Comparison of ENCODE assay signal across 1 cellular context in the genomic region with DNA sequence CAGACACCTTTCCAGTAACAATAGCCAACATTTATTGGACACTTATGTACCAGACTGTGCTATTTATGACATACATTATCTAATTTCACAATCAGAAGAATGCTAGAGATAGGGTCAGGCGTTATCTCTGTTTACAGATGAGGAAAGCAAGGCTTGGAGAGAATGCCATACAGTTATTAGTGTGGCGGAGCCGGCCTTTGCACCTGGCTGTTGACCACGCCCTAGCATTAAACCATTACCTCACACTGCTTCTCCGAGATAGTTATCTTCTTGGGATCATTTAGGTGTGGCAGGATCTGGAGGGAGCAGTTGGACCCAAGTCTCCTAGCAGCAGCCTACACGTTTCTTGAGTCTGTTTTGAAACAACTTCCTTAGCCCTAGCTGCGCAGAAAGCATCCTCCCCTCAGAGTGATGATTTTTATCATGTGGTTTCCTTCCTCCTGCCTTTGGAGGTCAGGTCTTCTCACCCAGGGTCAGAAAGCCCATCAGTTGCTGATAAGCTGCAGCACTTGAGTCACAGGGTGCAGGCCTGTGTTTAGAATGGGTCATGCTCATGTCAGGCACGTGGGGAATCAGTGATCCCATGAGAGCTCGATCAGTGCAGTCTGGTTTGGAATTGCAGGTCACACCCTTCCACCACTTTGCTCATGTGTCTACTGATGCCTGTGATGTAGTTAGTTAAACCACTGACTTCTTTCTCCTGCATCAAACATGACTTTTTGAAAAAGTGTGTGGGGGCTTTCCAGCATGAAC.
TF ChIP-seq lines count a peak whose summit lies in the region.

No MANE protein-coding gene starts in this region.

TF ChIP-seq in K562, 482 proteins besides CTCF, POLR2A, EP300 and RAD21 (continued from another document and continues in another):
- TF ChIP-seq NEUROD1 (IDR thresholded peaks at IDR 0.05; ENCODE audit: borderline replicate concordance, low read depth, low read length, partially characterized antibody) (peak; percentile 31), NCOR1 (IDR thresholded peaks at IDR 0.05) (peak; percentile 69), POLR3G (IDR thresholded peaks at IDR 0.05; ENCODE audit: extremely low read depth, insufficient read length, insufficient replicate concordance) (no peak), ZNF57 (CRISPR knock-in tag; IDR thresholded peaks at IDR 0.05) (no peak), RBBP5 (IDR thresholded peaks at IDR 0.05; ENCODE audit: borderline replicate concordance, insufficient read depth, low read length, poor library complexity, severe bottlenecking) (no peak), CHD2 (IDR thresholded peaks at IDR 0.05; ENCODE audit: low read depth, low read length) (no peak), RBM14 (IDR thresholded peaks at IDR 0.05; ENCODE audit: borderline replicate concordance, insufficient read depth, low read depth, low read length) (no peak), CBX8 (IDR thresholded peaks at IDR 0.05; ENCODE audit: borderline replicate concordance, extremely low read depth, low read depth, low read length, poor library complexity, severe bottlenecking) (no peak), MIER1 (IDR thresholded peaks at IDR 0.05; ENCODE audit: low read depth) (no peak), MEIS2 (IDR thresholded peaks at IDR 0.05; ENCODE audit: partially characterized antibody) (peak; percentile 39), TRIM25 (IDR thresholded peaks at IDR 0.05; ENCODE audit: borderline replicate concordance) (no peak), NBN (IDR thresholded peaks at IDR 0.05; ENCODE audit: low read depth) (peak; percentile 61; the same call in 1 of the 2 replicates), NKRF (IDR thresholded peaks at IDR 0.05; ENCODE audit: borderline replicate concordance) (no peak), DNMT1 (IDR thresholded peaks at IDR 0.05) (no peak), DMBX1 (CRISPR knock-in tag; IDR thresholded peaks at IDR 0.05; ENCODE audit: borderline replicate concordance) (peak; percentile 64; the same call in 1 of the 2 replicates), ZNF124 (CRISPR knock-in tag; IDR thresholded peaks at IDR 0.05) (no peak), PURB (CRISPR knock-in tag; IDR thresholded peaks at IDR 0.05; ENCODE audit: low read depth) (no peak), GATAD2B (IDR thresholded peaks at IDR 0.05; ENCODE audit: borderline replicate concordance) (no peak), GABPB1 (CRISPR knock-in tag; IDR thresholded peaks at IDR 0.05) (no peak), MBD2 (IDR thresholded peaks at IDR 0.05; ENCODE audit: borderline replicate concordance, low read depth) (0 out of 2 replicates have a peak, but pooled peaks have one; percentile 29), ZNF436 (CRISPR knock-in tag; IDR thresholded peaks at IDR 0.05) (no peak), HSF4 (CRISPR knock-in tag; IDR thresholded peaks at IDR 0.05; ENCODE audit: borderline replicate concordance) (no peak), ZNF551 (CRISPR knock-in tag; IDR thresholded peaks at IDR 0.05) (no peak), KLF13 (tag; IDR thresholded peaks at IDR 0.05; ENCODE audit: borderline replicate concordance, low read depth) (peak; percentile 43; the same call in 1 of the 2 replicates), ZNF668 (CRISPR knock-in tag; IDR thresholded peaks at IDR 0.05) (no peak; the same call in 1 of the 2 replicates), SMARCE1 (IDR thresholded peaks at IDR 0.05) (peak; percentile 81), RAD51 (IDR thresholded peaks at IDR 0.05; ENCODE audit: borderline replicate concordance, low read depth) (peak; percentile 27; the same call in 1 of the 2 replicates), CTBP1 (IDR thresholded peaks at IDR 0.05; ENCODE audit: borderline replicate concordance) (peak; percentile 100), HDAC1 (IDR thresholded peaks at IDR 0.05) (peak in 1 of 2 experiments; percentile 88; a peak in 2 of 4 replicates), ZBTB5 (IDR thresholded peaks at IDR 0.05) (no peak), KAT2B (IDR thresholded peaks at IDR 0.05; ENCODE audit: low read depth, low read length) (no peak), FUS (optimal IDR thresholded peaks at IDR 0.05; ENCODE audit: low read depth, low read length) (no peak), NELFE (IDR thresholded peaks at IDR 0.05; ENCODE audit: insufficient read depth, insufficient read length) (no peak), ZFP91 (CRISPR knock-in tag; IDR thresholded peaks at IDR 0.05) (no peak), EGR1 (conservative IDR thresholded peaks at IDR 0.05) (no peak), HLTF (IDR thresholded peaks at IDR 0.05) (no peak), ESRRA (IDR thresholded peaks at IDR 0.05; ENCODE audit: borderline replicate concordance, low read depth) (peak; percentile 99)
- TF ChIP-seq, protein P1, sequence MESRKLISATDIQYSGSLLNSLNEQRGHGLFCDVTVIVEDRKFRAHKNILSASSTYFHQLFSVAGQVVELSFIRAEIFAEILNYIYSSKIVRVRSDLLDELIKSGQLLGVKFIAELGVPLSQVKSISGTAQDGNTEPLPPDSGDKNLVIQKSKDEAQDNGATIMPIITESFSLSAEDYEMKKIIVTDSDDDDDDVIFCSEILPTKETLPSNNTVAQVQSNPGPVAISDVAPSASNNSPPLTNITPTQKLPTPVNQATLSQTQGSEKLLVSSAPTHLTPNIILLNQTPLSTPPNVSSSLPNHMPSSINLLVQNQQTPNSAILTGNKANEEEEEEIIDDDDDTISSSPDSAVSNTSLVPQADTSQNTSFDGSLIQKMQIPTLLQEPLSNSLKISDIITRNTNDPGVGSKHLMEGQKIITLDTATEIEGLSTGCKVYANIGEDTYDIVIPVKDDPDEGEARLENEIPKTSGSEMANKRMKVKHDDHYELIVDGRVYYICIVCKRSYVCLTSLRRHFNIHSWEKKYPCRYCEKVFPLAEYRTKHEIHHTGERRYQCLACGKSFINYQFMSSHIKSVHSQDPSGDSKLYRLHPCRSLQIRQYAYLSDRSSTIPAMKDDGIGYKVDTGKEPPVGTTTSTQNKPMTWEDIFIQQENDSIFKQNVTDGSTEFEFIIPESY (CRISPR knock-in tag; IDR thresholded peaks at IDR 0.05) = no peak
- TF ChIP-seq, protein P2, sequence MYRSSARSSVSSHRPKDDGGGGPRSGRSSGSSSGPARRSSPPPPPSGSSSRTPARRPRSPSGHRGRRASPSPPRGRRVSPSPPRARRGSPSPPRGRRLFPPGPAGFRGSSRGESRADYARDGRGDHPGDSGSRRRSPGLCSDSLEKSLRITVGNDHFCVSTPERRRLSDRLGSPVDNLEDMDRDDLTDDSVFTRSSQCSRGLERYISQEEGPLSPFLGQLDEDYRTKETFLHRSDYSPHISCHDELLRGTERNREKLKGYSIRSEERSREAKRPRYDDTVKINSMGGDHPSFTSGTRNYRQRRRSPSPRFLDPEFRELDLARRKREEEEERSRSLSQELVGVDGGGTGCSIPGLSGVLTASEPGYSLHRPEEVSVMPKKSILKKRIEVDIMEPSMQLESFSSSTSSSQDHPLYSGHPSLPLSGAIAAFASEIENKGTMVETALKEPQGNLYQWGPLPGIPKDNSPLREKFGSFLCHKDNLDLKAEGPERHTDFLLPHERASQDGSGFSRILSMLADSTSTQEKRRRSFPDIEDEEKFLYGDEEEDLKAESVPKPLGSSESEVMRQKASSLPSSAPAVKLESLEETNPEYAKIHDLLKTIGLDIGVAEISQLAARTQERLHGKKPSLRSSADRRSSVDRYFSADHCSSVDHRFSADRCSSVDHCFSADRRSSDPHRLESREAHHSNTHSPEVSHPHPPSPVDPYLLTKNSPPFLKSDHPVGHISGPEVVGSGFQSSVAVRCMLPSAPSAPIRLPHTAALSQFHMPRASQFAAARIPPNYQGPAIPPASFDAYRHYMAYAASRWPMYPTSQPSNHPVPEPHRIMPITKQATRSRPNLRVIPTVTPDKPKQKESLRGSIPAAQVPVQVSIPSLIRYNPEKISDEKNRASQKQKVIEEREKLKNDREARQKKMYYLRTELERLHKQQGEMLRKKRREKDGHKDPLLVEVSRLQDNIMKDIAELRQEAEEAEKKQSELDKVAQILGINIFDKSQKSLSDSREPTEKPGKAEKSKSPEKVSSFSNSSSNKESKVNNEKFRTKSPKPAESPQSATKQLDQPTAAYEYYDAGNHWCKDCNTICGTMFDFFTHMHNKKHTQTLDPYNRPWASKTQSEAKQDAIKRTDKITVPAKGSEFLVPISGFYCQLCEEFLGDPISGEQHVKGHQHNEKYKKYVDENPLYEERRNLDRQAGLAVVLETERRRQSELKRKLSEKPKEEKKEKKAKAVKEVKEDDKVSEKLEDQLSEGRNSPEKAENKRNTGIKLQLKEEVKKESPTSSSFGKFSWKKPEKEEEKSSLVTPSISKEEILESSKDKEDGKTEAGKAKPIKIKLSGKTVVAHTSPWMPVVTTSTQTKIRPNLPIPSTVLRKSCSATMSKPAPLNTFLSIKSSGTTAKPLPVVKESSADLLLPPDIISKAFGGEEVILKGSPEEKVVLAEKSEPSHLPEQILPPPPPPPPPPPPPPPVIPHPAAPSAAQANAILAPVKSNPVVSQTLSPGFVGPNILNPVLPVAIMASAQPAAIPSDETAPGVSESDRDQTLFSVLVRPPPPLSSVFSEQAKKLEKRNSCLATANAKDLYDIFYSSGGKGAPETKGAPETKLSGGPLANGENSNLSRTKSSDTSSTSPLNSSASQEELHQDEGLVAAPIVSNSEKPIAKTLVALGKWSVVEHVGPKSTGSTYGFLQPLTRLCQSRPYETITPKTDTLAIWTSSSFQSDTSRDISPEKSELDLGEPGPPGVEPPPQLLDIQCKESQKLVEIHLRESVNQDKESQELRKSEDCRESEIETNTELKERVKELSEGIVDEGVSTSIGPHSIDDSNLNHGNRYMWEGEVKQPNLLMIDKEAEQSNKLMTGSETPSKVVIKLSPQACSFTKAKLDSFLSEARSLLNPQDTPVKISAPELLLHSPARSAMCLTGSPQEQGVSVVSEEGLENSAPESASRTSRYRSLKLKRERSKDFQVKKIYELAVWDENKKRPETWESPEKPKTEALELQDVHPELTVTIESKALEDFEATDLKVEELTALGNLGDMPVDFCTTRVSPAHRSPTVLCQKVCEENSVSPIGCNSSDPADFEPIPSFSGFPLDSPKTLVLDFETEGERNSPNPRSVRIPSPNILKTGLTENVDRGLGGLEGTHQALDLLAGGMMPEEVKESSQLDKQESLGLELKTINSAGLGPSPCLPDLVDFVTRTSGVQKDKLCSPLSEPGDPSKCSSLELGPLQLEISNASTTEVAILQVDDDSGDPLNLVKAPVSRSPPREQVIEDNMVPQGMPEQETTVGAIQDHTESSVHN (IDR thresholded peaks at IDR 0.05; ENCODE audit: borderline replicate concordance in 1 of 2, low read depth in 1 of 2) = peak in 1 of 2 experiments; percentile 91; a peak in 2 of 4 replicates
- TF ChIP-seq, protein P3, sequence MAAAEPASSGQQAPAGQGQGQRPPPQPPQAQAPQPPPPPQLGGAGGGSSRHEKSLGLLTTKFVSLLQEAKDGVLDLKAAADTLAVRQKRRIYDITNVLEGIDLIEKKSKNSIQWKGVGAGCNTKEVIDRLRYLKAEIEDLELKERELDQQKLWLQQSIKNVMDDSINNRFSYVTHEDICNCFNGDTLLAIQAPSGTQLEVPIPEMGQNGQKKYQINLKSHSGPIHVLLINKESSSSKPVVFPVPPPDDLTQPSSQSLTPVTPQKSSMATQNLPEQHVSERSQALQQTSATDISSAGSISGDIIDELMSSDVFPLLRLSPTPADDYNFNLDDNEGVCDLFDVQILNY (CRISPR knock-in tag; IDR thresholded peaks at IDR 0.05) = no peak
